Comparison of ENCODE assay signal across 18 cellular contexts in genomic region chr7:138167222-138167621, GRCh38.
DNase-seq lines count a peak whose midpoint lies in the region; TF ChIP-seq lines count a peak whose summit lies in the region.
"Had no signal": no experiment of that assay in that cellular context is flagged by ENCODE, and none has a peak within 500 bp of the region (broad histone marks: within the 10 kb centered on the region; RNA-seq: fewer than 3 reads in every experiment).

No MANE protein-coding gene starts in this region.

- TF ChIP-seq EP300 in transverse colon (IDR thresholded peaks at IDR 0.05; ENCODE audit: low read depth), result no peak

- H3K18ac ChIP-seq in mesenchymal stem cell (ENCODE audit: low read depth in 1 of 2, low read length in 2 of 2), result no peak overlapping the region

- H3K9me3 ChIP-seq in A673 (ENCODE audit: low read depth, low read length, poor library complexity, severe bottlenecking) (no peaks in the 10 kb centered on the region), endodermal cell (ENCODE audit: control insufficient read depth, low read length) (peaks cover 62% of the 10 kb centered on the region), mesenchymal stem cell (ENCODE audit: control insufficient read depth, low read length) (peaks cover 22% of the 10 kb centered on the region), transverse colon (peaks cover 14 to 15% of the 10 kb centered on the region in 2 donors)

- in situ Hi-C loops in transverse colon (cut with MboI; ENCODE audit: low pct_ligation_motif_present in 1 of 4, low pct_unique_long_range_greater_than_20kb in 1 of 4, low sequenced_read_pairs in 3 of 4), result loop anchor here (10.0 kb wide), 1 partner anchor 568 kb away; no protein-coding TSS in a partner anchor
- in situ Hi-C loops in ACHN (cut with HindIII; ENCODE audit: low pct_ligation_motif_present, low pct_unique_long_range_greater_than_20kb, low sequenced_read_pairs), result no loop called here

- WGBS in endodermal cell (ENCODE audit: insufficient coverage in 1 of 2, insufficient read length in 1 of 2), 2 experiments, result 30 to 37% methylated on average over 2 to 3 of the region's 3 CpGs
- 13% methylated on average over 2 of the region's 3 CpGs for WGBS in mesenchymal stem cell
- 48 to 67% methylated on average over 2 to 3 of the region's 3 CpGs for WGBS in transverse colon (ENCODE audit: low coverage in 1 of 2), 2 donors

- no peak overlapping the region for H3K14ac ChIP-seq in mesenchymal stem cell (ENCODE audit: low read length in 2 of 2)

- no peak overlapping the region for H2BK15ac ChIP-seq in mesenchymal stem cell (ENCODE audit: low read depth, poor library complexity, severe bottlenecking)

- H4K91ac ChIP-seq in mesenchymal stem cell (ENCODE audit: low read length), result no peak overlapping the region

- no peak for TF ChIP-seq POLR2A in transverse colon (IDR thresholded peaks at IDR 0.05)

- peak overlapping the region; percentile 44 for H3K27ac Mint-ChIP-seq in endodermal cell

- POLR2A ChIA-PET in A673 (lab: Charles Lee; ENCODE audit: low non-redundant PET), result no interaction called here

- H3K27me3 ChIP-seq in A673 (replicated peaks; ENCODE audit: insufficient read depth, low read depth, low read length, poor library complexity) (no peaks in the 10 kb centered on the region), endodermal cell (ENCODE audit: control insufficient read depth, insufficient read depth, low read length, poor library complexity, severe bottlenecking) (no peaks in the 10 kb centered on the region), mesenchymal stem cell (ENCODE audit: control insufficient read depth in 1 of 2, insufficient read depth in 1 of 2, low read length in 2 of 2) (no peaks in the 10 kb centered on the region), transverse colon (no peaks in the 10 kb centered on the region)

- no peak overlapping the region for H2BK12ac ChIP-seq in mesenchymal stem cell (ENCODE audit: low read length in 2 of 2)

- H3K9me3 Mint-ChIP-seq in endodermal cell, result peaks cover 64% of the 10 kb centered on the region

- no peaks in the 10 kb centered on the region for H3K36me3 ChIP-seq in A673 (ENCODE audit: insufficient read depth, low read length, poor library complexity, severe bottlenecking)
- no peaks in the 10 kb centered on the region for H3K36me3 ChIP-seq in endodermal cell (ENCODE audit: control insufficient read depth, insufficient read depth, low read length)
- H3K36me3 ChIP-seq in mesenchymal stem cell (ENCODE audit: control insufficient read depth in 1 of 2, insufficient read depth in 2 of 2, low read depth in 1 of 2, low read length in 2 of 2), result no peaks in the 10 kb centered on the region
- H3K36me3 ChIP-seq in transverse colon, result no peaks in the 10 kb centered on the region

- peaks cover 32% of the 10 kb centered on the region for H3K36me3 Mint-ChIP-seq in endodermal cell (ENCODE audit: low read depth)

- H2AFZ ChIP-seq in mesenchymal stem cell (ENCODE audit: low read depth, low read length), result no peak overlapping the region
- H2AFZ ChIP-seq: PC-9 had no signal

- intact Hi-C loops in A673 (cut with micrococcal nuclease; ENCODE audit: unreplicated experiment) (loop anchor here (10.0 kb wide), 3 partner anchors 262 to 698 kb away; no protein-coding TSS in a partner anchor), transverse colon (cut with DNase I; ENCODE audit: low total_unique reads) (no loop called here)

- H2AK5ac ChIP-seq in mesenchymal stem cell (ENCODE audit: low read length, severe bottlenecking), result no peak overlapping the region

- H3K4me1 Mint-ChIP-seq in endodermal cell, result peaks cover 34% of the 10 kb centered on the region

- no peak overlapping the region for H2BK5ac ChIP-seq in mesenchymal stem cell (ENCODE audit: low read depth, low read length, poor library complexity, severe bottlenecking)

- BruUV-seq in A673 (replicated peaks; lab: Mats Ljungman, UMichigan), result no TSS peak

- no peak overlapping the region for H3K9ac ChIP-seq in endodermal cell (ENCODE audit: extremely low read depth, low read length, poor library complexity, severe bottlenecking)
- no peak overlapping the region for H3K9ac ChIP-seq in mesenchymal stem cell (ENCODE audit: low read length)

- no peak overlapping the region for H4K8ac ChIP-seq in mesenchymal stem cell (ENCODE audit: low read length)

- CTCF ChIA-PET in A673 (lab: Charles Lee), result no interaction called here

- H3K4me1 ChIP-seq in A673 (ENCODE audit: insufficient read depth, low read length, poor library complexity, severe bottlenecking) (no peaks in the 10 kb centered on the region), endodermal cell (ENCODE audit: control insufficient read depth, insufficient read depth, low read length) (peaks cover 13% of the 10 kb centered on the region), mesenchymal stem cell (ENCODE audit: control insufficient read depth, insufficient read depth, low read depth, low read length) (no peaks in the 10 kb centered on the region), transverse colon (no peaks in the 10 kb centered on the region)

- no peak overlapping the region for H3K4me2 ChIP-seq in mesenchymal stem cell (ENCODE audit: low read length, poor library complexity, severe bottlenecking)
- H3K4me2 ChIP-seq: PC-9 had no signal

- no peak overlapping the region for H3K4ac ChIP-seq in mesenchymal stem cell (ENCODE audit: low read depth in 1 of 2, low read length in 2 of 2)

- no peaks in the 10 kb centered on the region for H3K27me3 Mint-ChIP-seq in endodermal cell (ENCODE audit: insufficient read depth)

- no peaks in the 10 kb centered on the region for H3K79me1 ChIP-seq in mesenchymal stem cell (replicated peaks; ENCODE audit: low read length, poor library complexity, severe bottlenecking)

- no peak overlapping the region for H3K23ac ChIP-seq in mesenchymal stem cell (ENCODE audit: low read length in 2 of 2)

- TF ChIP-seq CTCF in A673 (conservative IDR thresholded peaks at IDR 0.05; ENCODE audit: low read depth, low read length) (no peak), endodermal cell (conservative IDR thresholded peaks at IDR 0.05) (peak; percentile 46), transverse colon (IDR thresholded peaks at IDR 0.05) (no peak)

- H3K4me3 ChIP-seq in A673 (ENCODE audit: low read depth, low read length, poor library complexity, severe bottlenecking), result no peak overlapping the region
- peak overlapping the region; percentile 68 for H3K4me3 ChIP-seq in endodermal cell (ENCODE audit: low read length)
- no peak overlapping the region for H3K4me3 ChIP-seq in mesenchymal stem cell (ENCODE audit: insufficient read depth in 1 of 2, low read depth in 1 of 2, low read length in 2 of 2)
- H3K4me3 ChIP-seq in transverse colon, result no peak overlapping the region
- H3K4me3 ChIP-seq: PC-9 had no signal

- DNase-seq in A673 (ENCODE audit: low spot score) (peak; percentile 48), NCI-H226 (peak; percentile 52), endodermal cell (no peak), mesenchymal stem cell (no peak), iPS-NIHi11 (ENCODE audit: low spot score) (no peak), amniotic stem cell (lab: John Stamatoyannopoulos, UW) (no peak), transverse colon (no peak), ACHN (no peak)
- DNase-seq: C1 segment of cervical spinal cord, COR-L47, DMS79, KG1, NCI-H1105, NCI-H187, NCI-H774, PC-9 had no signal

- no peak overlapping the region for H3K27ac ChIP-seq in A673 (ENCODE audit: low read depth, low read length, poor library complexity, severe bottlenecking)
- peak overlapping the region; percentile 13 for H3K27ac ChIP-seq in endodermal cell (ENCODE audit: low read depth, low read length)
- peak overlapping the region; percentile 37 for H3K27ac ChIP-seq in mesenchymal stem cell (ENCODE audit: low read length, poor library complexity, severe bottlenecking)
- H3K27ac ChIP-seq in transverse colon, result no peak overlapping the region
- H3K27ac ChIP-seq: 22Rv1, HL-60, PC-9 had no signal

- no peak overlapping the region for H3K4me3 Mint-ChIP-seq in endodermal cell

- no peak overlapping the region for H2BK120ac ChIP-seq in mesenchymal stem cell (ENCODE audit: low read depth, low read length)

Comparison
In these comparisons a context has a peak if more than half of its experiments do, and no peak if none do; other contexts are left out.
1. DNase-seq: peak in A673 (single experiment) and NCI-H226 (single experiment); none in endodermal cell (single experiment), mesenchymal stem cell (single experiment), iPS-NIHi11 (single experiment), amniotic stem cell (single experiment), transverse colon (single experiment) and ACHN (single experiment).
2. H3K27ac ChIP-seq: peak in endodermal cell (single experiment) and mesenchymal stem cell (single experiment); none in A673 (single experiment) and transverse colon (0 of 4).